ENCODE assay signal across 8 cellular contexts in the genomic region with DNA sequence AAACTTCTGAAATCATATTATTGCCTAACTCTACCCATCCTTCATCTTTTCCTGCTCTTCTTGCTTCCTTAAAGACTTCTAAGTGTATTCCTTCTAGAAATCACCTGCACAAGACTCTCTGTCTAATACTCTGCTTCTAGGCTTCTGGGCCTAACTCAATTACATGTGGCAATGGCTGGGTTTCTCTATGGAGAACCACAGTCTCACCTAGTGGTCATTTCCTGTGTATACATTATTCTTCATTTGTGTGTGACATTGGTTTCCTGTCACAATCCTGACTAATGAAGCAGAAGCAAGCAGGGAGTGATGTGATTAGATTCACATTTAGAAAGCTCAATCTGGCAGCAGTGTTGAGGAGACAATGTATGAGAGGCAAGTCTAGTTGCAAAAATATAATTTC. TPM values are rescaled to one million over a fixed set of nuclear protein-coding genes. Genes with fewer than 3 reads are reported as not detected.
A peak's percentile ranks its signal among the peaks of the same experiment; 100 is the strongest.
DNase-seq lines count a peak whose midpoint lies in the region; ATAC-seq and TF ChIP-seq lines count a peak whose summit lies in the region.

No MANE protein-coding gene starts in this region.

- no peaks in the 10 kb centered on the region for H3K27me3 Mint-ChIP-seq in nephron progenitor cell (ENCODE audit: low read depth, poor library complexity)

- H3K4me3 Mint-ChIP-seq in nephron progenitor cell = no peak overlapping the region

- no peak overlapping the region for H3K27ac Mint-ChIP-seq in nephron progenitor cell

- no peaks in the 10 kb centered on the region for H3K36me3 Mint-ChIP-seq in nephron progenitor cell (ENCODE audit: low read depth)

- peaks cover 25% of the 10 kb centered on the region for H3K9me3 Mint-ChIP-seq in nephron progenitor cell

- H3K4me1 Mint-ChIP-seq in nephron progenitor cell = no peaks in the 10 kb centered on the region

- intact Hi-C loops in posterior cingulate gyrus (cut with DNase I) = no loop called here

- peak; percentile 84 for ATAC-seq in GM18867 (IDR thresholded peaks at IDR 0.05; ENCODE audit: unreplicated experiment)
- ATAC-seq in HG03469 (IDR thresholded peaks at IDR 0.05; ENCODE audit: unreplicated experiment) = peak; percentile 93

- TF ChIP-seq CTCF in nephron progenitor cell (IDR thresholded peaks at IDR 0.05) = no peak

- DNase-seq in 8988T (peak; percentile 13), dermis blood vessel endothelial cell (peak; percentile 70), NK-92 (lab: John Stamatoyannopoulos, UW; ENCODE audit: unreplicated experiment) (no peak), nephron progenitor cell (no peak), NCI-H748 (lab: John Stamatoyannopoulos, UW; ENCODE audit: unreplicated experiment) (no peak), posterior cingulate gyrus (no peak)

RNA-seq across cellular contexts. Expression of a gene that starts 16.9 kb away (rescaled TPM):
- 0.68 and 0.79 TPM in 2 replicates for total RNA-seq in dermis blood vessel endothelial cell

RNA-seq across cellular contexts. Expression of a gene that starts 48.8 kb away (rescaled TPM):
- total RNA-seq in dermis blood vessel endothelial cell = 0.09 and 0.34 TPM in 2 replicates

Comparison
In these comparisons a context has a peak if more than half of its experiments do, and no peak if none do; other contexts are left out.
1. DNase-seq: peak in 8988T (single experiment) and dermis blood vessel endothelial cell (single experiment); none in NK-92 (single experiment), nephron progenitor cell (single experiment), NCI-H748 (single experiment) and posterior cingulate gyrus (0 of 10).